Comparison of ENCODE assay signal across 8 cellular contexts in the genomic region with DNA sequence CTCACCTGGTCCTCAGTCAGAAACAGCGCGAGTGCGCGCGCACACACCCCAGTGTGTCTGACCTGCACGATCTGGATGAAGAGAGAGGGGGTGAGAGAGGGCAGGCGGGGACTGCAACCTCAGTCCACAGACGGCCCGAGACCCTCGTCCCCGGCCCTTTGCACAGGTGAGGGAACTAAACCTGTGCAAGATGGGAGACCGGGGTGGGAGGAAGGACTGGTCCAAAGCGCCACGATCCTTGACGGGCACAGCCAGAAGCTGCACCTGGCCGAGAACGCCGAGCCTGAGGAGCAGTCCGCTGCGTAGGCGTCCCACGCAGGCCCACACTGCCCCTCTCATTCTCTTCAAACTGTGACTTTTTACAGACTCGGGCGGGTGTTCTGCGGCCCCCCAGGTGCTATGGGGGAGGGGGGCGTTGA. TPM values are rescaled to one million over a fixed set of nuclear protein-coding genes. Genes with fewer than 3 reads are reported as not detected.
DNase-seq lines count a peak whose midpoint lies in the region; ATAC-seq and TF ChIP-seq lines count a peak whose summit lies in the region.

No MANE protein-coding gene starts in this region.

- H3K9me3 ChIP-seq in MG63, result no peaks in the 10 kb centered on the region

- CTCF ChIA-PET in BJ (lab: Yijun Ruan, JAX), result interaction anchor here (1.3 to 1.8 kb wide), 2 partner anchors 11 to 131 kb away, joined by 6 to 17 read pairs; a partner anchor contains a TSS

- H3K27ac Mint-ChIP-seq in dendritic cell treated with granulocyte-macrophage colony-stimulating factor and Interleukin-4, amounts not matched to agents 40 ng/mL and 50 ng/mL, for 4 days, result peak overlapping the region; percentile 83
- H3K27ac Mint-ChIP-seq in naive thymus-derived CD8-positive, alpha-beta T cell, result peak overlapping the region in 8 of 10 donors; percentile 80 to 97 (median 93)

- DNase-seq in BJ (ENCODE audit: low read depth) (no peak), MG63 (no peak), DMS79 (lab: John Stamatoyannopoulos, UW) (no peak), RKO (ENCODE audit: low spot score) (no peak)
- no peak for DNase-seq in naive thymus-derived CD8-positive, alpha-beta T cell
- no peak for DNase-seq in stimulated activated CD4-positive, alpha-beta T cell treated with anti-CD3 and anti-CD28 coated beads, Interleukin-4, amount 100 ng/mL, for 24 hours

- POLR2A ChIA-PET in BJ (lab: Charles Lee), result interaction anchor here (0.6 kb wide), 1 partner anchor 11 kb away, joined by 3 read pairs; no protein-coding TSS in a partner anchor
- POLR2A ChIA-PET in naive thymus-derived CD8-positive, alpha-beta T cell (lab: Charles Lee), result interaction anchor here (0.5 to 3.0 kb wide), 13 partner anchors 8 to 131 kb away, joined by 3 to 16 read pairs (median 4); a partner anchor contains a TSS

- H3K4me1 Mint-ChIP-seq in dendritic cell treated with granulocyte-macrophage colony-stimulating factor and Interleukin-4, amounts not matched to agents 40 ng/mL and 50 ng/mL, for 4 days (ENCODE audit: low read depth), result peaks cover 56% of the 10 kb centered on the region
- H3K4me1 Mint-ChIP-seq in naive thymus-derived CD8-positive, alpha-beta T cell, result peaks cover 22 to 42% (median 38%) of the 10 kb centered on the region in 4 donors

- peaks cover 8% of the 10 kb centered on the region for H3K36me3 Mint-ChIP-seq in dendritic cell treated with granulocyte-macrophage colony-stimulating factor and Interleukin-4, amounts not matched to agents 40 ng/mL and 50 ng/mL, for 4 days (ENCODE audit: low read depth)
- H3K36me3 Mint-ChIP-seq in naive thymus-derived CD8-positive, alpha-beta T cell, result peaks cover 0 to 4% (median 0%) of the 10 kb centered on the region in 3 donors

- peak overlapping the region; percentile 84 for H3K4me3 Mint-ChIP-seq in dendritic cell treated with granulocyte-macrophage colony-stimulating factor and Interleukin-4, amounts not matched to agents 40 ng/mL and 50 ng/mL, for 4 days
- peak overlapping the region; percentile 50 to 92 (median 87) for H3K4me3 Mint-ChIP-seq in naive thymus-derived CD8-positive, alpha-beta T cell

- peak overlapping the region; percentile 74 for H3K4me3 ChIP-seq in BJ (ENCODE audit: low read depth, low read length)
- peak overlapping the region; percentile 78 for H3K4me3 ChIP-seq in MG63

- TF ChIP-seq CTCF in BJ (IDR thresholded peaks at IDR 0.05; ENCODE audit: insufficient read depth, low read depth, low read length), result no peak

- intact Hi-C loops in dendritic cell treated with granulocyte-macrophage colony-stimulating factor and Interleukin-4, amounts not matched to agents 40 ng/mL and 50 ng/mL, for 4 days (cut with micrococcal nuclease), result loop anchor here (5.0 kb wide), 1 partner anchor 187 kb away; a partner anchor contains a TSS

- no peaks in the 10 kb centered on the region for H3K27me3 ChIP-seq in BJ (ENCODE audit: control insufficient read depth, insufficient read depth, low read length)
- H3K27me3 ChIP-seq in MG63, result no peaks in the 10 kb centered on the region

- H3K9me3 Mint-ChIP-seq in dendritic cell treated with granulocyte-macrophage colony-stimulating factor and Interleukin-4, amounts not matched to agents 40 ng/mL and 50 ng/mL, for 4 days, result no peaks in the 10 kb centered on the region
- no peaks in the 10 kb centered on the region for H3K9me3 Mint-ChIP-seq in naive thymus-derived CD8-positive, alpha-beta T cell

- no peak for ATAC-seq in naive thymus-derived CD8-positive, alpha-beta T cell
- no peak for ATAC-seq in HG02678 (IDR thresholded peaks at IDR 0.05; ENCODE audit: unreplicated experiment)

- H3K36me3 ChIP-seq in BJ (ENCODE audit: control insufficient read depth, insufficient read depth, low read length), result peaks cover 3% of the 10 kb centered on the region; the same call in 1 of the 2 replicates
- no peaks in the 10 kb centered on the region for H3K36me3 ChIP-seq in MG63

- H3K27me3 Mint-ChIP-seq in dendritic cell treated with granulocyte-macrophage colony-stimulating factor and Interleukin-4, amounts not matched to agents 40 ng/mL and 50 ng/mL, for 4 days, result peaks cover 13% of the 10 kb centered on the region
- no peaks in the 10 kb centered on the region for H3K27me3 Mint-ChIP-seq in naive thymus-derived CD8-positive, alpha-beta T cell

RNA-seq across cellular contexts. Expression of a gene that starts 0.5 kb away (rescaled TPM):
- polyA plus RNA-seq in BJ (2011; rRNA removed), result 1.4 and 2.1 TPM in 2 replicates
- polyA minus RNA-seq in BJ (2011; rRNA and poly(A)+ RNA removed), result 0.62 and 1.0 TPM in 2 replicates
- 1.4 and 3.8 TPM in 2 replicates for total RNA-seq in MG63 (2014; rRNA removed; shearing (Covaris generic); ENCODE audit: low replicate concordance)
- total RNA-seq in naive thymus-derived CD8-positive, alpha-beta T cell, result 1 to 10 TPM; 1.7 to 2.1 TPM
- under 1 TPM; 0.60 to 0.92 (median 0.73) TPM for polyA plus RNA-seq in naive thymus-derived CD8-positive, alpha-beta T cell

RNA-seq across cellular contexts. Expression of a gene that starts 3.9 kb away (rescaled TPM):
- polyA plus RNA-seq in BJ (2011; rRNA removed), result not detected in 2 replicates
- not detected in 2 replicates for polyA minus RNA-seq in BJ (2011; rRNA and poly(A)+ RNA removed)
- not detected in 2 replicates for total RNA-seq in MG63 (2014; rRNA removed; shearing (Covaris generic); ENCODE audit: low replicate concordance)
- under 1 TPM in 1 of 2 experiments, not detected in 1; 0.22 TPM for total RNA-seq in naive thymus-derived CD8-positive, alpha-beta T cell
- under 1 TPM in 1 of 3 donors, not detected in 2; 0.08 TPM for polyA plus RNA-seq in naive thymus-derived CD8-positive, alpha-beta T cell

RNA-seq across cellular contexts. Expression of a gene that starts 4.6 kb away (rescaled TPM):
- 11.5 and 13.9 TPM in 2 replicates for polyA plus RNA-seq in BJ (2011; rRNA removed)
- polyA minus RNA-seq in BJ (2011; rRNA and poly(A)+ RNA removed), result 2.0 and 4.2 TPM in 2 replicates
- total RNA-seq in MG63 (2014; rRNA removed; shearing (Covaris generic); ENCODE audit: low replicate concordance), result 1.5 TPM in 1 of 2 replicates, not detected in the other
- total RNA-seq in naive thymus-derived CD8-positive, alpha-beta T cell, result 1 to 10 TPM; 6.5 to 7.0 TPM
- 10 to 100 TPM; 15.4 to 17.3 (median 16.3) TPM for polyA plus RNA-seq in naive thymus-derived CD8-positive, alpha-beta T cell

RNA-seq across cellular contexts. Expression of a gene that starts 17.2 kb away (rescaled TPM):
- 29.4 and 37.8 TPM in 2 replicates for polyA plus RNA-seq in BJ (2011; rRNA removed)
- polyA minus RNA-seq in BJ (2011; rRNA and poly(A)+ RNA removed), result 28.5 and 31.8 TPM in 2 replicates
- 12.2 and 14.5 TPM in 2 replicates for total RNA-seq in MG63 (2014; rRNA removed; shearing (Covaris generic); ENCODE audit: low replicate concordance)
- 10 to 100 TPM; 24.3 to 26.4 TPM for total RNA-seq in naive thymus-derived CD8-positive, alpha-beta T cell
- polyA plus RNA-seq in naive thymus-derived CD8-positive, alpha-beta T cell, result 1 to 10 TPM; 2.1 to 4.9 (median 4.4) TPM

RNA-seq across cellular contexts. Expression of a gene that starts 17.3 kb away (rescaled TPM):
- 412 and 478 TPM in 2 replicates for polyA plus RNA-seq in BJ (2011; rRNA removed)
- 254 and 354 TPM in 2 replicates for polyA minus RNA-seq in BJ (2011; rRNA and poly(A)+ RNA removed)
- total RNA-seq in MG63 (2014; rRNA removed; shearing (Covaris generic); ENCODE audit: low replicate concordance), result 515 and 870 TPM in 2 replicates
- total RNA-seq in naive thymus-derived CD8-positive, alpha-beta T cell, result 10 to 100 TPM; 80.3 to 96.9 TPM
- polyA plus RNA-seq in naive thymus-derived CD8-positive, alpha-beta T cell, result 100 to 1,000 TPM; 167 to 181 (median 179) TPM
